15 cellular contexts compared by ENCODE assay signal in the genomic region with DNA sequence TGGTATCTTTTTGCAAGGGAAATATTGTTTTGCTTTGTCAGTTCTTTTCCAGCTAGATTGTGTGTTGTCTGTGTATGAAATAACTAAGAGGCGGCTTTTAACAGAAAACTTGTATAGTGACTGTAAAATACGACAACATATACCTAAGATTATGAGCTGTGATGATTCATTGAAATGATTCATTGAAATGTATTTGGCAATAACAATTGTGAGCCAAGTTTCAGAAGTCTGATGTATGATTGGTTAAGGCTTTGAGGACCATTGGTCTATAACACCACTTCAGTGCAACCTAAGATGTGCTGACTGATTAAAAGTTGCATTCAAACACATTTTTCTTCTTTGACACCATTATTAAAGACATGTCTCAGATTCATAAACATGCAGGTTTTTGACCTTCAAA.
DNase-seq lines count a peak whose midpoint lies in the region; ATAC-seq and TF ChIP-seq lines count a peak whose summit lies in the region.
"Had no signal": no experiment of that assay in that cellular context is flagged by ENCODE, and none has a peak within 500 bp of the region (broad histone marks: within the 10 kb centered on the region; RNA-seq: fewer than 3 reads in every experiment).

No MANE protein-coding gene starts in this region.

- H3K4me1 ChIP-seq in fibroblast of lung (ENCODE audit: control insufficient read depth, extremely low read depth, insufficient read depth, low read length), result peaks cover 2% of the 10 kb centered on the region
- H3K4me1 ChIP-seq: heart right ventricle, lower lobe of right lung had no signal

- H4K20me1 ChIP-seq in fibroblast of lung (ENCODE audit: control insufficient read depth, extremely low read depth, insufficient read depth, low read length), result no peaks in the 10 kb centered on the region

- H3K27me3 Mint-ChIP-seq in activated CD4-positive, alpha-beta T cell treated with anti-CD3 and anti-CD28 coated beads for 36 hours, result no peaks in the 10 kb centered on the region
- H3K27me3 Mint-ChIP-seq in stimulated activated naive B cell treated with anti-CD40 and anti-IgM and Interleukin-4, amounts not matched to agents 10 μg/mL and 1 μg/mL and 100 μg/mL, for 72 hours, result peaks cover 0 to 8% of the 10 kb centered on the region in 2 donors
- no peaks in the 10 kb centered on the region for H3K27me3 Mint-ChIP-seq in activated T-helper 1 cell treated with anti-CD3 and anti-CD28 coated beads, Interleukin-12 subunit alpha, Interleukin-12 subunit beta, Interleukin-2, Interleukin-4 antibody, amounts not matched to agents 30 ng/mL and 10 ng/mL and 1 ng/mL, durations not matched to agents 14 hours and 24 hours and 36 hours (ENCODE audit: insufficient read depth)

- no peaks in the 10 kb centered on the region for H3K27me3 ChIP-seq in fibroblast of lung (ENCODE audit: control insufficient read depth, insufficient read depth, low read length)
- H3K27me3 ChIP-seq: heart right ventricle had no signal

- no peak overlapping the region for H3K4me3 ChIP-seq in fibroblast of lung (replicated peaks in 1 of 4; ENCODE audit: control extremely low read depth in 1 of 4, insufficient read depth in 1 of 4, low read depth in 3 of 4, low read length in 4 of 4)
- H3K4me3 ChIP-seq: heart right ventricle, lower lobe of right lung had no signal

- H3K4me2 ChIP-seq in fibroblast of lung (ENCODE audit: extremely low read depth, insufficient read depth, low read length), result no peak overlapping the region

- DNase-seq in activated CD4-positive, alpha-beta T cell treated with anti-CD3 and anti-CD28 coated beads for 36 hours, result no peak
- DNase-seq in activated CD4-positive, alpha-beta T cell treated with anti-CD3 and anti-CD28 coated beads, Interleukin-2, amount 50 U/mL, for 4 hours, result no peak
- DNase-seq in RKO (ENCODE audit: low spot score), result peak; percentile 69
- DNase-seq in fibroblast of lung (ENCODE audit: low read depth in 2 of 2), result peak; percentile 80 to 84
- no peak for DNase-seq in stimulated activated naive B cell treated with anti-CD40 and anti-IgM and Interleukin-4, amounts not matched to agents 10 μg/mL and 1 μg/mL and 100 μg/mL, for 72 hours
- no peak for DNase-seq in activated T-helper 1 cell treated with anti-CD3 and anti-CD28 coated beads, Interleukin-12 subunit alpha, Interleukin-12 subunit beta, Interleukin-2, Interleukin-4 antibody, amounts not matched to agents 30 ng/mL and 10 ng/mL and 1 ng/mL, durations not matched to agents 14 hours and 24 hours and 36 hours (ENCODE audit: low spot score)
- DNase-seq in GM19240 (ENCODE audit: insufficient read length, low spot score), result no peak
- DNase-seq: DMS153, heart right ventricle, lower lobe of right lung, NCI-H1092 treated with DMSO at 0.1 percent for 48 hours, NCI-H446 treated with DMSO at 0.1 percent for 48 hours had no signal

- H3K9me3 Mint-ChIP-seq in activated CD4-positive, alpha-beta T cell treated with anti-CD3 and anti-CD28 coated beads for 36 hours (ENCODE audit: low read depth), result no peaks in the 10 kb centered on the region
- no peaks in the 10 kb centered on the region for H3K9me3 Mint-ChIP-seq in stimulated activated naive B cell treated with anti-CD40 and anti-IgM and Interleukin-4, amounts not matched to agents 10 μg/mL and 1 μg/mL and 100 μg/mL, for 72 hours
- no peaks in the 10 kb centered on the region for H3K9me3 Mint-ChIP-seq in activated T-helper 1 cell treated with anti-CD3 and anti-CD28 coated beads, Interleukin-12 subunit alpha, Interleukin-12 subunit beta, Interleukin-2, Interleukin-4 antibody, amounts not matched to agents 30 ng/mL and 10 ng/mL and 1 ng/mL, durations not matched to agents 14 hours and 24 hours and 36 hours

- intact Hi-C loops in activated CD4-positive, alpha-beta T cell treated with anti-CD3 and anti-CD28 coated beads for 36 hours (cut with DNase I, micrococcal nuclease), result loop anchor here in 1 of 2 experiments (10.0 kb wide), 1 partner anchor 224 kb away; a partner anchor contains a TSS
- intact Hi-C loops in activated T-helper 1 cell treated with anti-CD3 and anti-CD28 coated beads, Interleukin-12 subunit alpha, Interleukin-12 subunit beta, Interleukin-2, Interleukin-4 antibody, amounts not matched to agents 30 ng/mL and 10 ng/mL and 1 ng/mL, durations not matched to agents 14 hours and 24 hours and 36 hours (cut with micrococcal nuclease), result no loop called here

- no peak overlapping the region for H3K27ac ChIP-seq in fibroblast of lung (ENCODE audit: insufficient read depth, low read length)
- H3K27ac ChIP-seq: heart right ventricle, HL-60, lower lobe of right lung had no signal

- POLR2A ChIA-PET in activated CD4-positive, alpha-beta T cell treated with anti-CD3 and anti-CD28 coated beads for 36 hours (lab: Charles Lee), result interaction anchor here (0.6 kb wide), 1 partner anchor 13 kb away, joined by 3 read pairs; no protein-coding TSS in a partner anchor

- no peaks in the 10 kb centered on the region for H3K79me2 ChIP-seq in fibroblast of lung (ENCODE audit: control insufficient read depth, insufficient read depth, low read length)

- no peak overlapping the region for H2AFZ ChIP-seq in fibroblast of lung (ENCODE audit: low read length)

- no peaks in the 10 kb centered on the region for H3K36me3 Mint-ChIP-seq in activated CD4-positive, alpha-beta T cell treated with anti-CD3 and anti-CD28 coated beads for 36 hours (ENCODE audit: low read depth)
- no peaks in the 10 kb centered on the region for H3K36me3 Mint-ChIP-seq in stimulated activated naive B cell treated with anti-CD40 and anti-IgM and Interleukin-4, amounts not matched to agents 10 μg/mL and 1 μg/mL and 100 μg/mL, for 72 hours
- H3K36me3 Mint-ChIP-seq in activated T-helper 1 cell treated with anti-CD3 and anti-CD28 coated beads, Interleukin-12 subunit alpha, Interleukin-12 subunit beta, Interleukin-2, Interleukin-4 antibody, amounts not matched to agents 30 ng/mL and 10 ng/mL and 1 ng/mL, durations not matched to agents 14 hours and 24 hours and 36 hours (ENCODE audit: low read depth), result no peaks in the 10 kb centered on the region
- H3K36me3 Mint-ChIP-seq: activated naive CD8-positive, alpha-beta T cell had no signal

- H3K9ac ChIP-seq in fibroblast of lung (ENCODE audit: insufficient read depth, low read length), result no peak overlapping the region

- TF ChIP-seq CTCF in fibroblast of lung (conservative IDR thresholded peaks at IDR 0.05 in 1 of 2, IDR thresholded peaks at IDR 0.05 in 1 of 2; ENCODE audit: low read depth in 1 of 2, low read length in 2 of 2), result no peak

- peaks cover 5% of the 10 kb centered on the region for H3K4me1 Mint-ChIP-seq in activated CD4-positive, alpha-beta T cell treated with anti-CD3 and anti-CD28 coated beads for 36 hours
- H3K4me1 Mint-ChIP-seq in stimulated activated naive B cell treated with anti-CD40 and anti-IgM and Interleukin-4, amounts not matched to agents 10 μg/mL and 1 μg/mL and 100 μg/mL, for 72 hours, result no peaks in the 10 kb centered on the region
- H3K4me1 Mint-ChIP-seq in activated T-helper 1 cell treated with anti-CD3 and anti-CD28 coated beads, Interleukin-12 subunit alpha, Interleukin-12 subunit beta, Interleukin-2, Interleukin-4 antibody, amounts not matched to agents 30 ng/mL and 10 ng/mL and 1 ng/mL, durations not matched to agents 14 hours and 24 hours and 36 hours (ENCODE audit: low read depth), result no peaks in the 10 kb centered on the region

- CTCF ChIA-PET in activated CD4-positive, alpha-beta T cell treated with anti-CD3 and anti-CD28 coated beads for 36 hours (lab: Charles Lee), result no interaction called here

- H3K9me3 ChIP-seq in fibroblast of lung (ENCODE audit: control insufficient read depth, insufficient read depth, low read depth, low read length), result no peaks in the 10 kb centered on the region
- H3K9me3 ChIP-seq: heart right ventricle, lower lobe of right lung had no signal

- H3K36me3 ChIP-seq in fibroblast of lung (ENCODE audit: control insufficient read depth, insufficient read depth, low read length), result no peaks in the 10 kb centered on the region
- H3K36me3 ChIP-seq: heart right ventricle, lower lobe of right lung had no signal

- H3K4me3 Mint-ChIP-seq in activated CD4-positive, alpha-beta T cell treated with anti-CD3 and anti-CD28 coated beads for 36 hours, result no peak overlapping the region
- H3K4me3 Mint-ChIP-seq in stimulated activated naive B cell treated with anti-CD40 and anti-IgM and Interleukin-4, amounts not matched to agents 10 μg/mL and 1 μg/mL and 100 μg/mL, for 72 hours, result no peak overlapping the region
- H3K4me3 Mint-ChIP-seq in activated T-helper 1 cell treated with anti-CD3 and anti-CD28 coated beads, Interleukin-12 subunit alpha, Interleukin-12 subunit beta, Interleukin-2, Interleukin-4 antibody, amounts not matched to agents 30 ng/mL and 10 ng/mL and 1 ng/mL, durations not matched to agents 14 hours and 24 hours and 36 hours, result no peak overlapping the region
- H3K4me3 Mint-ChIP-seq: activated naive CD8-positive, alpha-beta T cell had no signal

- peak; percentile 61 for ATAC-seq in activated CD4-positive, alpha-beta T cell treated with anti-CD3 and anti-CD28 coated beads for 36 hours
- no peak for ATAC-seq in stimulated activated naive B cell treated with anti-CD40 and anti-IgM and Interleukin-4, amounts not matched to agents 10 μg/mL and 1 μg/mL and 100 μg/mL, for 72 hours (replicated peaks)
- ATAC-seq in HG03196 (IDR thresholded peaks at IDR 0.05; ENCODE audit: unreplicated experiment), result no peak
- ATAC-seq: heart right ventricle had no signal

- no peak overlapping the region for H3K27ac Mint-ChIP-seq in activated CD4-positive, alpha-beta T cell treated with anti-CD3 and anti-CD28 coated beads for 36 hours
- H3K27ac Mint-ChIP-seq in stimulated activated naive B cell treated with anti-CD40 and anti-IgM and Interleukin-4, amounts not matched to agents 10 μg/mL and 1 μg/mL and 100 μg/mL, for 72 hours, result peak overlapping the region; percentile 60
- H3K27ac Mint-ChIP-seq in activated T-helper 1 cell treated with anti-CD3 and anti-CD28 coated beads, Interleukin-12 subunit alpha, Interleukin-12 subunit beta, Interleukin-2, Interleukin-4 antibody, amounts not matched to agents 30 ng/mL and 10 ng/mL and 1 ng/mL, durations not matched to agents 14 hours and 24 hours and 36 hours, result no peak overlapping the region
- H3K27ac Mint-ChIP-seq: activated naive CD8-positive, alpha-beta T cell had no signal

Comparison
In these comparisons a context has a peak if more than half of its experiments do, and no peak if none do; other contexts are left out.
1. DNase-seq: peak in RKO (single experiment) and fibroblast of lung (2 of 2); none in activated CD4-positive, alpha-beta T cell treated with anti-CD3 and anti-CD28 coated beads for 36 hours (single experiment), activated CD4-positive, alpha-beta T cell treated with anti-CD3 and anti-CD28 coated beads, Interleukin-2, amount 50 U/mL, for 4 hours (0 of 2), stimulated activated naive B cell treated with anti-CD40 and anti-IgM and Interleukin-4, amounts not matched to agents 10 μg/mL and 1 μg/mL and 100 μg/mL, for 72 hours (single experiment), activated T-helper 1 cell treated with anti-CD3 and anti-CD28 coated beads, Interleukin-12 subunit alpha, Interleukin-12 subunit beta, Interleukin-2, Interleukin-4 antibody, amounts not matched to agents 30 ng/mL and 10 ng/mL and 1 ng/mL, durations not matched to agents 14 hours and 24 hours and 36 hours (single experiment) and GM19240 (single experiment).